ENCODE assay signal across 8 cellular contexts in genomic region chr17:40553694-40554534, GRCh38. TPM values are rescaled to one million over a fixed set of nuclear protein-coding genes. Genes with fewer than 3 reads are reported as not detected.
A peak's percentile ranks its signal among the peaks of the same experiment; 100 is the strongest.
DNase-seq lines count a peak whose midpoint lies in the region; ATAC-seq and TF ChIP-seq lines count a peak whose summit lies in the region.

No MANE protein-coding gene starts in this region.

- ATAC-seq in HG03097 (IDR thresholded peaks at IDR 0.05; ENCODE audit: low FRiP score, unreplicated experiment) (no peak), HG02938 (IDR thresholded peaks at IDR 0.05; ENCODE audit: unreplicated experiment) (no peak)

- WGBS in ovary, 3 donors: 18 to 20% (median 18%) methylated on average over 19 of the region's 19 CpGs

- peak; percentile 21 for TF ChIP-seq POLR2A in ovary (IDR thresholded peaks at IDR 0.05)

- no peaks in the 10 kb centered on the region for H3K9me3 ChIP-seq in ovary

- peak overlapping the region; percentile 82 to 86 for H3K27ac ChIP-seq in ovary

- peak overlapping the region in 1 of 2 donors; percentile 13 for H3K4me3 ChIP-seq in foreskin fibroblast (ENCODE audit: low read depth in 1 of 2, low read length in 2 of 2)
- no peak overlapping the region for H3K4me3 ChIP-seq in ovary

- peak; percentile 22 for DNase-seq in activated CD4-positive, alpha-beta T cell treated with anti-CD3 and anti-CD28 coated beads for 48 hours
- no peak for DNase-seq in activated CD4-positive, alpha-beta T cell treated with anti-CD3 and anti-CD28 coated beads, Interleukin-2, amount 50 U/mL, for 4 hours
- DNase-seq in activated CD4-positive, alpha-beta T cell treated with anti-CD3 and anti-CD28 coated beads, Interleukin-2, amount 50 U/mL, for 48 hours: peak; percentile 31 to 49
- DNase-seq in foreskin fibroblast: peak; percentile 63 to 78
- peak; percentile 60 to 85 (median 69) for DNase-seq in ovary
- no peak for DNase-seq in NCI-H524 treated with DMSO at 0.1 percent for 48 hours (lab: John Stamatoyannopoulos, UW)

- TF ChIP-seq EP300 in ovary (IDR thresholded peaks at IDR 0.05): no peak

- H3K4me1 ChIP-seq in ovary (ENCODE audit: insufficient read depth): peaks cover 68% of the 10 kb centered on the region

- intact Hi-C loops in ovary (cut with DNase I): loop anchor here in 2 of 4 donors (2.0 to 10.0 kb wide), 4 partner anchors 15 to 249 kb away; partner anchors contain the start of genes IGFBP4 (in 1 of the 2) and RARA (in 1 of the 2)

- H3K36me3 ChIP-seq in ovary: no peaks in the 10 kb centered on the region

- H3K27me3 ChIP-seq in ovary: no peaks in the 10 kb centered on the region

- no peak for TF ChIP-seq CTCF in foreskin fibroblast (IDR thresholded peaks at IDR 0.05; ENCODE audit: low read depth, low read length)
- TF ChIP-seq CTCF in ovary (IDR thresholded peaks at IDR 0.05): no peak

RNA-seq across cellular contexts. Expression of gene CCR7, which starts 11.4 kb away (rescaled TPM):
- 1 to 10 TPM in 2 of 7 donors, under 1 TPM in 3, not detected in 2; 0.23 to 2.5 (median 0.37) TPM for total RNA-seq in ovary
- under 1 TPM; 0.18 to 0.60 TPM for polyA plus RNA-seq in ovary

RNA-seq across cellular contexts. Expression of gene TNS4, which starts 52.5 kb away (rescaled TPM):
- 1 to 10 TPM in 1 of 7 donors, under 1 TPM in 2, not detected in 4; 0.13 to 6.2 (median 0.95) TPM for total RNA-seq in ovary
- polyA plus RNA-seq in ovary: under 1 TPM in 1 of 2 donors, not detected in 1; 0.13 TPM

Comparison
In these comparisons a context has a peak if more than half of its experiments do, and no peak if none do; other contexts are left out.
1. DNase-seq: peak in activated CD4-positive, alpha-beta T cell treated with anti-CD3 and anti-CD28 coated beads for 48 hours (single experiment), activated CD4-positive, alpha-beta T cell treated with anti-CD3 and anti-CD28 coated beads, Interleukin-2, amount 50 U/mL, for 48 hours (2 of 2), foreskin fibroblast (2 of 2) and ovary (5 of 5); none in activated CD4-positive, alpha-beta T cell treated with anti-CD3 and anti-CD28 coated beads, Interleukin-2, amount 50 U/mL, for 4 hours (0 of 2) and NCI-H524 treated with DMSO at 0.1 percent for 48 hours (single experiment).